ENCODE assay signal across 9 cellular contexts in the genomic region with DNA sequence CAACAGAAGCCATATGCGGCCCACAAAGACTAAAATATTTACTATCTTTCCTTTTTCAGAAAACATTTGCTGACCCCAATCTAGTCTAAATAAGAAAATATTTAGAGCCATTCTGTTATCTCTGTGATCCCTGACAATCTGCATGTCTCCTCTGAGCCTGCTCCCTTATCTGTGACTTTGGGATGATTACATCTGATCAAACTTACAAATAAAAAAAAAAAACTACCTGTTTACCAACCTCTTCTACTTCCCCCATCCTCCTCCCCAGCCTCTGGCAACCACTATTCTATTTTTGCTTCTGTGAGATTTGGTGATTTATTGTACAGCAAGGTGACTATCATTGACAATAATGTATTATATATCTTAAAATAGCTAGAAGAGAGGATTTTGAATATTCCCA.
"Had no signal": no experiment of that assay in that cellular context is flagged by ENCODE, and none has a peak within 500 bp of the region (broad histone marks: within the 10 kb centered on the region; RNA-seq: fewer than 3 reads in every experiment).

No MANE protein-coding gene starts in this region.

- H3K4me3 ChIP-seq: GM23248, HAP-1, K562 had no signal

- DNase-seq: GM23248, GOT3, H7, HFFc6, IMR-90 had no signal

- H3K9me3 ChIP-seq: HAP-1 had no signal

- H3K36me3 ChIP-seq: HAP-1 had no signal

- H3K27ac ChIP-seq: GM23248, HL-60 had no signal

- H3K4me1 ChIP-seq: HAP-1 had no signal

- ATAC-seq: HCT116, K562 had no signal
